In the genomic region with DNA sequence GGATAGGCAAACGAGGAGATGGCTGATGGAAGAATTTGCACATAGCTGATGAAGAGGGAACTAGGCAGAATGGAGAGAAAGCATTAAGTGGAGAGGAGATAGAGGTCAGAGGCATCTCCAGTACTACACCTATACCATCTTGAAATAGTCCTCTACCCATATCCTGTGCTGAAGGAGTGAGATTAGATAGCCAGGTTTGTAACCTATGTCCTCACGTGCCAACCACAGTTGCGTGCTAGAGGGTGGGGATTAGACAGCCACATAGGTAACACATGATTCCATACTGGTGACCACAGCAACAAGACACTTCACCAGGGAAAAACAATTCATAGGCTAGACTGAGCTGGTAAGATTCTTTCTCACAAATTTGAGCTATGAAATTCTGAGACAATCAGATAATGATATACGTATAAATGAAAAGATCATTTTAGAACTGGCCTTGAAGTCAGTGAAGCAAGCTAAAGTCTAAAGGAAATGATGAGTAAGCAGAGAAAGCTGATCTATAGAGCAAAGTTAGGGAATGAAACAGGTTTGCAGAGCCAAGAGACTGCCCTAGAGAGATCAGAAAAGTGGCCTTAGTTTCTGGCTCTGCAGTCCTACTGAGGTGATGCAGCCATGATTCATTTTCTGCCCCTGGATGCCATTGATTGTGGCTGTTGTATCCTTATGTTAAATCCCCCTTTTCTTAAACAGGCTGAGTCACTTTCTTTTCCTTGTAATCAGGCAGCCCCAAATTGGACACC, we compare ENCODE assay signal across 20 cellular contexts. TPM values are rescaled to one million over a fixed set of nuclear protein-coding genes. Genes with fewer than 3 reads are reported as not detected.
DNase-seq lines count a peak whose midpoint lies in the region; ATAC-seq, FAIRE-seq and TF ChIP-seq lines count a peak whose summit lies in the region.
"Had no signal": no experiment of that assay in that cellular context is flagged by ENCODE, and none has a peak within 500 bp of the region (broad histone marks: within the 10 kb centered on the region; RNA-seq: fewer than 3 reads in every experiment).

No MANE protein-coding gene starts in this region.

- H2BK5ac ChIP-seq in IMR-90 (ENCODE audit: low read depth, low read length, poor library complexity, severe bottlenecking) = no peak overlapping the region

- no peak overlapping the region for H3K4me3 Mint-ChIP-seq in immature natural killer cell
- H3K4me3 Mint-ChIP-seq: naive B cell, T-cell had no signal

- no peak overlapping the region for H3K14ac ChIP-seq in IMR-90 (replicated peaks; ENCODE audit: low read depth, low read length)

- H3K27me3 Mint-ChIP-seq in immature natural killer cell (ENCODE audit: low read depth in 3 of 3) = no peaks in the 10 kb centered on the region
- H3K27me3 Mint-ChIP-seq: naive B cell, T-cell had no signal

- dilution Hi-C loops in IMR-90 (cut with HindIII; ENCODE audit: low sequenced_read_pairs, unreplicated experiment) = no loop called here

- H2BK120ac ChIP-seq in IMR-90 (ENCODE audit: low read depth, low read length) = no peak overlapping the region

- TF ChIP-seq RAD21 in IMR-90 (IDR thresholded peaks at IDR 0.05; ENCODE audit: low read length) (no peak), K562 (CRISPR knock-in tag; conservative IDR thresholded peaks at IDR 0.05 in 1 of 2, IDR thresholded peaks at IDR 0.05 in 1 of 2) (no peak)

- TF ChIP-seq EP300 in K562 (IDR thresholded peaks at IDR 0.05; ENCODE audit: low read length) = no peak

- no peak overlapping the region for H2AFZ ChIP-seq in IMR-90 (replicated peaks; ENCODE audit: low read length, poor library complexity)
- no peak overlapping the region for H2AFZ ChIP-seq in K562 (ENCODE audit: low read depth, low read length)

- peaks cover 4% of the 10 kb centered on the region for H3K4me1 ChIP-seq in IMR-90 (ENCODE audit: control insufficient read depth, insufficient read depth, low read length)
- no peaks in the 10 kb centered on the region; a peak in 1 of 5 replicates for H3K4me1 ChIP-seq in K562 (replicated peaks in 1 of 2; ENCODE audit: control insufficient read depth in 2 of 2, insufficient read depth in 2 of 2, low read length in 2 of 2)
- H3K4me1 ChIP-seq: BE2C, Caco-2, right atrium auricular region, thyroid gland had no signal

- H3K9ac ChIP-seq in IMR-90 (ENCODE audit: low read depth, low read length) (no peak overlapping the region), K562 (ENCODE audit: insufficient read depth in 1 of 2, low read depth in 2 of 2, low read length in 2 of 2) (no peak overlapping the region)

- FAIRE-seq in GM12892 (lab: Jason Lieb, UNC) = peak; percentile 61
- no peak for FAIRE-seq in K562 (lab: Jason Lieb, UNC)

- H3K4me3 ChIP-seq in IMR-90 (ENCODE audit: insufficient read depth, low read depth, low read length) (no peak overlapping the region), K562 (no peak overlapping the region)
- H3K4me3 ChIP-seq: right atrium auricular region, thyroid gland had no signal

- no peak overlapping the region for H2BK20ac ChIP-seq in IMR-90 (ENCODE audit: low read depth, low read length)

- H3K27me3 ChIP-seq in IMR-90 (ENCODE audit: control insufficient read depth, insufficient read depth, low read length) (no peaks in the 10 kb centered on the region), K562 (ENCODE audit: control insufficient read depth in 2 of 2, insufficient read depth in 2 of 2, low read length in 2 of 2) (no peaks in the 10 kb centered on the region)
- H3K27me3 ChIP-seq: BE2C, right atrium auricular region, thyroid gland had no signal

- H3K4me1 Mint-ChIP-seq in immature natural killer cell = peaks cover 4 to 16% of the 10 kb centered on the region in 2 donors

- no peak overlapping the region for H3K18ac ChIP-seq in IMR-90 (ENCODE audit: low read depth, low read length)

- in situ Hi-C loops in IMR-90 (cut with MboI; ENCODE audit: low sequenced_read_pairs) (no loop called here), K562 (cut with MboI) (no loop called here)

- no peak overlapping the region for H3K4ac ChIP-seq in IMR-90 (ENCODE audit: low read depth, low read length)

- no peak overlapping the region for H4K91ac ChIP-seq in IMR-90 (ENCODE audit: insufficient read depth, low read depth, low read length)

- no peak overlapping the region for H4K8ac ChIP-seq in IMR-90 (ENCODE audit: low read depth in 2 of 2, low read length in 2 of 2)

- H3K4me2 ChIP-seq in IMR-90 (ENCODE audit: low read depth, low read length) (no peak overlapping the region), K562 (ENCODE audit: insufficient read depth, low read length) (no peak overlapping the region)

- 0 out of 2 replicates have a peak, but pooled peaks cover 4% of the 10 kb centered on the region for H3K9me1 ChIP-seq in IMR-90 (ENCODE audit: insufficient read depth, low read length)
- no peaks in the 10 kb centered on the region for H3K9me1 ChIP-seq in K562 (ENCODE audit: control insufficient read depth, insufficient read depth, low read length)

- peaks cover 7 to 20% (median 13%) of the 10 kb centered on the region in 3 donors for H3K36me3 Mint-ChIP-seq in immature natural killer cell

- CTCF ChIA-PET in IMR-90 (lab: Yijun Ruan, JAX) (interaction anchor here (0.6 kb wide), 1 partner anchor 744 kb away, joined by 8 read pairs; no protein-coding TSS in a partner anchor), K562 (lab: Yijun Ruan, JAX; ENCODE audit: low intra/inter-chr PET ratio) (no interaction called here)

- H3K79me2 ChIP-seq in K562 (ENCODE audit: control insufficient read depth, insufficient read depth, low read length) = no peaks in the 10 kb centered on the region

- H2AK5ac ChIP-seq in IMR-90 (ENCODE audit: low read depth, low read length) = no peak overlapping the region

- no peaks in the 10 kb centered on the region for H3K9me3 ChIP-seq in IMR-90 (ENCODE audit: control insufficient read depth, insufficient read depth, low read length)
- no peaks in the 10 kb centered on the region for H3K9me3 ChIP-seq in K562 (replicated peaks; ENCODE audit: control insufficient read depth, insufficient read depth, low read depth, low read length)
- H3K9me3 ChIP-seq: BE2C, Caco-2, right atrium auricular region, thyroid gland had no signal

- 0 out of 4 replicates have a peak, but pooled peaks cover 0 to 3% of the 10 kb centered on the region in 2 experiments for H3K79me1 ChIP-seq in IMR-90 (ENCODE audit: low read depth in 1 of 2, low read length in 2 of 2)

- no peak overlapping the region for H2AK9ac ChIP-seq in IMR-90 (replicated peaks; ENCODE audit: low read depth, low read length, poor library complexity)

- ATAC-seq in IMR-90 (ENCODE audit: low read depth) (peak; percentile 35; the same call in 1 of the 2 replicates), K562 (peak; percentile 70)
- ATAC-seq: T-cell had no signal

- H3K56ac ChIP-seq in IMR-90 (ENCODE audit: extremely low read depth, insufficient read depth, low read length) = no peak overlapping the region

- H3K27ac ChIP-seq in IMR-90 (ENCODE audit: insufficient read depth, low read length) (no peak overlapping the region), K562 (ENCODE audit: extremely low read depth, low read depth, low read length) (no peak overlapping the region)
- H3K27ac ChIP-seq: right atrium auricular region, thyroid gland had no signal

- TF ChIP-seq POLR2A in GM12892 (IDR thresholded peaks at IDR 0.05; ENCODE audit: low read depth, low read length) = no peak
- TF ChIP-seq POLR2A in IMR-90 (IDR thresholded peaks at IDR 0.05; ENCODE audit: low read depth, low read length) = no peak
- no peak for TF ChIP-seq POLR2A in K562 (conservative IDR thresholded peaks at IDR 0.05)

- H3K36me3 ChIP-seq in IMR-90 (ENCODE audit: control insufficient read depth, insufficient read depth, low read length) = peaks cover 9% of the 10 kb centered on the region
- peaks cover 46% of the 10 kb centered on the region for H3K36me3 ChIP-seq in K562 (ENCODE audit: control insufficient read depth, insufficient read depth, low read length)

- H4K20me1 ChIP-seq in IMR-90 (ENCODE audit: insufficient read depth, low read length) (no peaks in the 10 kb centered on the region), K562 (replicated peaks; ENCODE audit: control insufficient read depth, insufficient read depth, low read length) (no peaks in the 10 kb centered on the region)

- no peak overlapping the region for H4K5ac ChIP-seq in IMR-90 (ENCODE audit: low read depth, low read length)

- no TSS peak for BruUV-seq in IMR-90 (replicated peaks; lab: Mats Ljungman, UMichigan)
- BruUV-seq in K562 (replicated peaks; lab: Mats Ljungman, UMichigan) = no TSS peak

- POLR2A ChIA-PET in IMR-90 (lab: Charles Lee; ENCODE audit: unreplicated experiment) (no interaction called here), K562 (lab: Yijun Ruan, JAX) (interaction anchor here (0.6 to 1.9 kb wide), 2 partner anchors 10 to 1710 kb away, joined by 3 to 6 read pairs; no protein-coding TSS in a partner anchor)

- no peak overlapping the region for H3K27ac Mint-ChIP-seq in immature natural killer cell
- H3K27ac Mint-ChIP-seq: T-cell had no signal

- no peak for DNase-seq in GM12892 (ENCODE audit: insufficient read length)
- peak; percentile 55 for DNase-seq in IMR-90
- no peak for DNase-seq in K562 (ENCODE audit: extremely low read depth in 1 of 4, low spot score in 3 of 4)
- peak; percentile 22 for DNase-seq in kidney tubule cell (ENCODE audit: low spot score)
- DNase-seq in immature natural killer cell = no peak
- DNase-seq in MV-4-11 (lab: John Stamatoyannopoulos, UW) = no peak
- no peak for DNase-seq in islet precursor cell
- DNase-seq: activated naive CD4-positive, alpha-beta T cell; BE2C; Caco-2; effector CD8-positive, alpha-beta T cell; hippocampal formation; mesenchymal stem cell; naive B cell; NCI-H1930; T-cell; thyroid gland had no signal

- TF ChIP-seq CTCF in IMR-90 (conservative IDR thresholded peaks at IDR 0.05; ENCODE audit: low read depth, low read length) (no peak), K562 (IDR thresholded peaks at IDR 0.05 in 2 of 3, conservative IDR thresholded peaks at IDR 0.05 in 1 of 3; ENCODE audit: insufficient read depth in 2 of 3, low read depth in 1 of 3, low read length in 3 of 3) (no peak)

- H3K23ac ChIP-seq in IMR-90 (ENCODE audit: low read depth, low read length) = no peak overlapping the region

- H3K9me3 Mint-ChIP-seq in immature natural killer cell = no peaks in the 10 kb centered on the region
- H3K9me3 Mint-ChIP-seq: naive B cell, T-cell had no signal

- WGBS in IMR-90 (ENCODE audit: extremely low coverage in 2 of 2, insufficient read length in 1 of 2), 2 experiments = no CpG with 5 or more reads among the region's 4 CpGs
- 50% methylated on average over 4 of the region's 4 CpGs for WGBS in K562 (ENCODE audit: insufficient coverage, low coverage, missing lambda C conversion rate)

- H2BK15ac ChIP-seq in IMR-90 (ENCODE audit: low read depth, low read length) = no peak overlapping the region

- intact Hi-C loops in IMR-90 (cut with micrococcal nuclease) (loop anchor here (5.0 kb wide), 1 partner anchor 201 kb away; no protein-coding TSS in a partner anchor), K562 (cut with micrococcal nuclease) (no loop called here)

RNA-seq across cellular contexts. Expression of gene MYNN, which starts 17.7 kb away (rescaled TPM):
- polyA plus RNA-seq in GM12892 (2012; ENCODE audit: missing spikeins) = 12.6 TPM
- total RNA-seq in IMR-90 (2012; rRNA removed) (26.9 and 33.1 TPM in 2 replicates), K562 (2014; rRNA removed) (10.4 and 11.1 TPM in 2 replicates), K562 (2014; rRNA removed; fragmentation: Illumina TruSeq; extraction: Trizol) (21.3 TPM in 2 replicates), K562 (2015; rRNA removed; fragmentation: Illumina TruSeq; extraction: Trizol) (20.0 and 21.5 TPM in 2 replicates), K562 (2021) (12.3 and 13.6 TPM in 2 replicates)
- polyA plus RNA-seq in IMR-90 (2012; rRNA removed) (10.2 and 11.8 TPM in 2 replicates), K562 (2011; rRNA removed) (23.1 and 27.8 TPM in 2 replicates), K562 (2014; fragmentation: Illumina TruSeq; extraction: Trizol) (14.3 and 16.7 TPM in 2 replicates), K562 (2014; fragmentation: Nextera tagmentation; extraction: Ambion mirVana) (10 to 100 TPM; 25.0 to 35.7 TPM), K562 (2014; rRNA removed) (11.8 and 13.4 TPM in 2 replicates), immature natural killer cell (10 to 100 TPM; 15.1 to 24.9 (median 17.9) TPM)
- polyA plus RNA-seq in IMR-90 (2012; cell fraction: cytosol; rRNA removed) = 2.4 and 2.7 TPM in 2 replicates
- polyA plus RNA-seq in IMR-90 (2012; cell fraction: nucleus; rRNA removed; ENCODE audit: low replicate concordance) = 3.5 and 25.6 TPM in 2 replicates
- total RNA-seq in K562 (2011; cell fraction: chromatin; rRNA removed; ENCODE audit: low replicate concordance) = 13.7 and 39.3 TPM in 2 replicates
- 6.8 and 10.4 TPM in 2 replicates for total RNA-seq in K562 (2011; cell fraction: nucleolus; rRNA removed)
- 14.0 and 21.1 TPM in 2 replicates for total RNA-seq in K562 (2011; cell fraction: nucleoplasm; rRNA removed)
- polyA plus RNA-seq in K562 (2011; cell fraction: cytosol; rRNA removed) = 3.6 and 8.2 TPM in 2 replicates
- polyA plus RNA-seq in K562 (2011; cell fraction: nucleus; rRNA removed) = 14.7 and 22.7 TPM in 2 replicates
- 9.2 and 11.0 TPM in 2 replicates for polyA plus RNA-seq in K562 (2012)
- 42.2 and 52.2 TPM in 2 replicates for polyA minus RNA-seq in K562 (2011; rRNA and poly(A)+ RNA removed)
- polyA minus RNA-seq in K562 (2011; cell fraction: cytosol; rRNA and poly(A)+ RNA removed) = 9.0 and 10.6 TPM in 2 replicates
- polyA minus RNA-seq in K562 (2011; cell fraction: nucleus; rRNA and poly(A)+ RNA removed) = 13.3 and 22.7 TPM in 2 replicates

RNA-seq across cellular contexts. Expression of gene ACTRT3, which starts 21.5 kb away (rescaled TPM):
- polyA plus RNA-seq in GM12892 (2012; ENCODE audit: missing spikeins) = 0.17 TPM
- 2.5 TPM in 2 replicates for total RNA-seq in IMR-90 (2012; rRNA removed)
- 0.97 and 1.1 TPM in 2 replicates for polyA plus RNA-seq in IMR-90 (2012; rRNA removed)
- polyA plus RNA-seq in IMR-90 (2012; cell fraction: cytosol; rRNA removed) = 0.89 and 1.4 TPM in 2 replicates
- 0.29 and 0.52 TPM in 2 replicates for polyA plus RNA-seq in IMR-90 (2012; cell fraction: nucleus; rRNA removed; ENCODE audit: low replicate concordance)
- total RNA-seq in K562 (2011; cell fraction: chromatin; rRNA removed; ENCODE audit: low replicate concordance) = 0.48 TPM in 1 of 2 replicates, not detected in the other
- 0.17 and 0.26 TPM in 2 replicates for total RNA-seq in K562 (2011; cell fraction: nucleolus; rRNA removed)
- total RNA-seq in K562 (2011; cell fraction: nucleoplasm; rRNA removed) = not detected in 2 replicates
- 0.12 TPM in 1 of 2 replicates, not detected in the other for total RNA-seq in K562 (2014; rRNA removed)
- 0.11 TPM in 1 of 2 replicates, not detected in the other for total RNA-seq in K562 (2014; rRNA removed; fragmentation: Illumina TruSeq; extraction: Trizol)
- 0.07 and 0.11 TPM in 2 replicates for total RNA-seq in K562 (2015; rRNA removed; fragmentation: Illumina TruSeq; extraction: Trizol)
- not detected in 2 replicates for total RNA-seq in K562 (2021)
- polyA plus RNA-seq in K562 (2011; rRNA removed) = 0.04 and 0.06 TPM in 2 replicates
- polyA plus RNA-seq in K562 (2011; cell fraction: cytosol; rRNA removed) = 0.03 TPM in 1 of 2 replicates, not detected in the other
- 0.06 and 0.10 TPM in 2 replicates for polyA plus RNA-seq in K562 (2011; cell fraction: nucleus; rRNA removed)
- polyA plus RNA-seq in K562 (2012) = 0.05 TPM in 1 of 2 replicates, not detected in the other
- polyA plus RNA-seq in K562 (2014; fragmentation: Illumina TruSeq; extraction: Trizol) = 0.06 and 0.10 TPM in 2 replicates
- polyA plus RNA-seq in K562 (2014; fragmentation: Nextera tagmentation; extraction: Ambion mirVana) = not detected
- not detected in 2 replicates for polyA plus RNA-seq in K562 (2014; rRNA removed)
- 0.09 and 0.14 TPM in 2 replicates for polyA minus RNA-seq in K562 (2011; rRNA and poly(A)+ RNA removed)
- not detected in 2 replicates for polyA minus RNA-seq in K562 (2011; cell fraction: cytosol; rRNA and poly(A)+ RNA removed)
- 0.44 TPM in 1 of 2 replicates, not detected in the other for polyA minus RNA-seq in K562 (2011; cell fraction: nucleus; rRNA and poly(A)+ RNA removed)
- under 1 TPM; 0.42 to 0.67 (median 0.47) TPM for polyA plus RNA-seq in immature natural killer cell
- total RNA-seq: Caco-2, H4 had no signal

RNA-seq across cellular contexts. Expression of gene LRRIQ4, which starts 21.8 kb away (rescaled TPM):
- 0.13 TPM for polyA plus RNA-seq in GM12892 (2012; ENCODE audit: missing spikeins)
- total RNA-seq in IMR-90 (2012; rRNA removed) (not detected in 2 replicates), K562 (2014; rRNA removed) (not detected in 2 replicates), K562 (2014; rRNA removed; fragmentation: Illumina TruSeq; extraction: Trizol) (not detected in 2 replicates), K562 (2015; rRNA removed; fragmentation: Illumina TruSeq; extraction: Trizol) (not detected in 2 replicates), K562 (2021) (not detected in 2 replicates)
- polyA plus RNA-seq in IMR-90 (2012; rRNA removed) (not detected in 2 replicates), K562 (2011; rRNA removed) (not detected in 2 replicates), K562 (2014; fragmentation: Illumina TruSeq; extraction: Trizol) (not detected in 2 replicates), K562 (2014; fragmentation: Nextera tagmentation; extraction: Ambion mirVana) (not detected), K562 (2014; rRNA removed) (not detected in 2 replicates), immature natural killer cell (not detected)
- polyA plus RNA-seq in IMR-90 (2012; cell fraction: cytosol; rRNA removed) = 0.02 TPM in 1 of 2 replicates, not detected in the other
- polyA plus RNA-seq in IMR-90 (2012; cell fraction: nucleus; rRNA removed; ENCODE audit: low replicate concordance) = not detected in 2 replicates
- total RNA-seq in K562 (2011; cell fraction: chromatin; rRNA removed; ENCODE audit: low replicate concordance) = not detected in 2 replicates
- total RNA-seq in K562 (2011; cell fraction: nucleolus; rRNA removed) = not detected in 2 replicates
- not detected in 2 replicates for total RNA-seq in K562 (2011; cell fraction: nucleoplasm; rRNA removed)
- polyA plus RNA-seq in K562 (2011; cell fraction: cytosol; rRNA removed) = not detected in 2 replicates
- polyA plus RNA-seq in K562 (2011; cell fraction: nucleus; rRNA removed) = not detected in 2 replicates
- not detected in 2 replicates for polyA plus RNA-seq in K562 (2012)
- not detected in 2 replicates for polyA minus RNA-seq in K562 (2011; rRNA and poly(A)+ RNA removed)
- polyA minus RNA-seq in K562 (2011; cell fraction: cytosol; rRNA and poly(A)+ RNA removed) = not detected in 2 replicates
- polyA minus RNA-seq in K562 (2011; cell fraction: nucleus; rRNA and poly(A)+ RNA removed) = not detected in 2 replicates
- total RNA-seq: Caco-2, H4, T-cell had no signal
- polyA plus RNA-seq: fibroblast of lung had no signal

RNA-seq across cellular contexts. Expression of gene LRRC34, which starts 21.8 kb away (rescaled TPM):
- 1.5 TPM for polyA plus RNA-seq in GM12892 (2012; ENCODE audit: missing spikeins)
- 0.90 and 1.1 TPM in 2 replicates for total RNA-seq in IMR-90 (2012; rRNA removed)
- polyA plus RNA-seq in IMR-90 (2012; rRNA removed) = 0.60 and 0.91 TPM in 2 replicates
- 0.10 and 0.15 TPM in 2 replicates for polyA plus RNA-seq in IMR-90 (2012; cell fraction: cytosol; rRNA removed)
- polyA plus RNA-seq in IMR-90 (2012; cell fraction: nucleus; rRNA removed; ENCODE audit: low replicate concordance) = 0.23 and 0.68 TPM in 2 replicates
- not detected in 2 replicates for total RNA-seq in K562 (2011; cell fraction: chromatin; rRNA removed; ENCODE audit: low replicate concordance)
- total RNA-seq in K562 (2011; cell fraction: nucleolus; rRNA removed) = not detected in 2 replicates
- not detected in 2 replicates for total RNA-seq in K562 (2011; cell fraction: nucleoplasm; rRNA removed)
- total RNA-seq in K562 (2014; rRNA removed) = not detected in 2 replicates
- not detected in 2 replicates for total RNA-seq in K562 (2014; rRNA removed; fragmentation: Illumina TruSeq; extraction: Trizol)
- not detected in 2 replicates for total RNA-seq in K562 (2015; rRNA removed; fragmentation: Illumina TruSeq; extraction: Trizol)
- not detected in 2 replicates for total RNA-seq in K562 (2021)
- not detected in 2 replicates for polyA plus RNA-seq in K562 (2011; rRNA removed)
- not detected in 2 replicates for polyA plus RNA-seq in K562 (2011; cell fraction: cytosol; rRNA removed)
- not detected in 2 replicates for polyA plus RNA-seq in K562 (2011; cell fraction: nucleus; rRNA removed)
- 0.07 and 0.22 TPM in 2 replicates for polyA plus RNA-seq in K562 (2012)
- polyA plus RNA-seq in K562 (2014; fragmentation: Illumina TruSeq; extraction: Trizol) = not detected in 2 replicates
- polyA plus RNA-seq in K562 (2014; fragmentation: Nextera tagmentation; extraction: Ambion mirVana) = under 1 TPM; 0.17 to 0.30 TPM
- not detected in 2 replicates for polyA plus RNA-seq in K562 (2014; rRNA removed)
- polyA minus RNA-seq in K562 (2011; rRNA and poly(A)+ RNA removed) = not detected in 2 replicates
- polyA minus RNA-seq in K562 (2011; cell fraction: cytosol; rRNA and poly(A)+ RNA removed) = not detected in 2 replicates
- polyA minus RNA-seq in K562 (2011; cell fraction: nucleus; rRNA and poly(A)+ RNA removed) = not detected in 2 replicates
- polyA plus RNA-seq in immature natural killer cell = under 1 TPM in 2 of 3 donors, not detected in 1; 0.30 to 0.40 TPM
- total RNA-seq: Caco-2 had no signal

RNA-seq across cellular contexts. Expression of gene TERC, which starts 26.0 kb away (rescaled TPM):
- polyA plus RNA-seq in GM12892 (2012; ENCODE audit: missing spikeins) = not detected
- total RNA-seq in IMR-90 (2012; rRNA removed) (17.8 and 57.0 TPM in 2 replicates), K562 (2014; rRNA removed) (234 and 350 TPM in 2 replicates), K562 (2014; rRNA removed; fragmentation: Illumina TruSeq; extraction: Trizol) (13.5 and 26.5 TPM in 2 replicates), K562 (2015; rRNA removed; fragmentation: Illumina TruSeq; extraction: Trizol) (65.2 and 65.5 TPM in 2 replicates), K562 (2021) (21.6 and 29.3 TPM in 2 replicates)
- polyA plus RNA-seq in IMR-90 (2012; rRNA removed) (not detected in 2 replicates), K562 (2011; rRNA removed) (0.82 and 1.7 TPM in 2 replicates), K562 (2014; fragmentation: Illumina TruSeq; extraction: Trizol) (not detected in 2 replicates), K562 (2014; fragmentation: Nextera tagmentation; extraction: Ambion mirVana) (not detected), K562 (2014; rRNA removed) (0.77 TPM in 1 of 2 replicates, not detected in the other), immature natural killer cell (under 1 TPM in 1 of 3 donors, not detected in 2; 0.76 TPM)
- 0.13 TPM in 1 of 2 replicates, not detected in the other for polyA plus RNA-seq in IMR-90 (2012; cell fraction: cytosol; rRNA removed)
- 0.45 and 0.89 TPM in 2 replicates for polyA plus RNA-seq in IMR-90 (2012; cell fraction: nucleus; rRNA removed; ENCODE audit: low replicate concordance)
- total RNA-seq in K562 (2011; cell fraction: chromatin; rRNA removed; ENCODE audit: low replicate concordance) = 36.3 and 90.3 TPM in 2 replicates
- total RNA-seq in K562 (2011; cell fraction: nucleolus; rRNA removed) = 789 and 987 TPM in 2 replicates
- total RNA-seq in K562 (2011; cell fraction: nucleoplasm; rRNA removed) = 251 and 255 TPM in 2 replicates
- polyA plus RNA-seq in K562 (2011; cell fraction: cytosol; rRNA removed) = 0.66 and 2.5 TPM in 2 replicates
- 6.7 and 48.0 TPM in 2 replicates for polyA plus RNA-seq in K562 (2011; cell fraction: nucleus; rRNA removed)
- 0.21 TPM in 1 of 2 replicates, not detected in the other for polyA plus RNA-seq in K562 (2012)
- polyA minus RNA-seq in K562 (2011; rRNA and poly(A)+ RNA removed) = 6.8 and 12.0 TPM in 2 replicates
- polyA minus RNA-seq in K562 (2011; cell fraction: cytosol; rRNA and poly(A)+ RNA removed) = 114 and 120 TPM in 2 replicates
- polyA minus RNA-seq in K562 (2011; cell fraction: nucleus; rRNA and poly(A)+ RNA removed) = 597 and 952 TPM in 2 replicates

Comparison
In these comparisons a context has a peak if more than half of its experiments do, and no peak if none do; other contexts are left out.
1. DNase-seq: peak in IMR-90 (single experiment) and kidney tubule cell (single experiment); none in GM12892 (single experiment), K562 (0 of 4), immature natural killer cell (0 of 3), MV-4-11 (single experiment) and islet precursor cell (single experiment).